16 cellular contexts compared by ENCODE assay signal in genomic region chr1:41319803-41320711, GRCh38. TPM values are rescaled to one million over a fixed set of nuclear protein-coding genes. Genes with fewer than 3 reads are reported as not detected.
DNase-seq lines count a peak whose midpoint lies in the region; ATAC-seq and TF ChIP-seq lines count a peak whose summit lies in the region.
"Had no signal": no experiment of that assay in that cellular context is flagged by ENCODE, and none has a peak within 500 bp of the region (broad histone marks: within the 10 kb centered on the region; RNA-seq: fewer than 3 reads in every experiment).

No MANE protein-coding gene starts in this region.

- peak overlapping the region in 3 of 10 experiments; percentile 2 to 36 (median 19); a peak in 3 of 20 replicates for H3K4me3 ChIP-seq in BLaER1 treated with 17β-estradiol and CSF1 and Interleukin-3, amounts not matched to agents 10 nM and 100 nM
- H3K4me3 ChIP-seq in ovary (no peak overlapping the region), thyroid gland (replicated peaks in 1 of 3) (no peak overlapping the region)
- H3K4me3 ChIP-seq in naive thymus-derived CD4-positive, alpha-beta T cell (ENCODE audit: low read length): no peak overlapping the region
- H3K4me3 ChIP-seq: breast epithelium had no signal

- H3K9ac ChIP-seq in BLaER1 treated with 17β-estradiol and CSF1 and Interleukin-3, amounts not matched to agents 10 nM and 100 nM: peak overlapping the region in 10 of 11 experiments; percentile 16 to 69 (median 47); a peak in 18 of 22 replicates

- H3K4me3 Mint-ChIP-seq in glutamatergic neuron (ENCODE audit: unreplicated experiment): peak overlapping the region; percentile 17
- no peak overlapping the region for H3K4me3 Mint-ChIP-seq in naive thymus-derived CD4-positive, alpha-beta T cell
- H3K4me3 Mint-ChIP-seq: naive thymus-derived CD8-positive, alpha-beta T cell had no signal

- no peaks in the 10 kb centered on the region for H3K36me3 ChIP-seq in BLaER1 treated with 17β-estradiol and CSF1 and Interleukin-3, amounts not matched to agents 10 nM and 100 nM
- H3K36me3 ChIP-seq in ovary: no peaks in the 10 kb centered on the region
- H3K36me3 ChIP-seq in thyroid gland: no peaks in the 10 kb centered on the region
- H3K36me3 ChIP-seq in naive thymus-derived CD4-positive, alpha-beta T cell (ENCODE audit: control insufficient read depth in 2 of 3, insufficient read depth in 3 of 3, low read length in 3 of 3): no peaks in the 10 kb centered on the region
- H3K36me3 ChIP-seq: breast epithelium had no signal

- H3K27ac ChIP-seq in BLaER1 treated with 17β-estradiol and CSF1 and Interleukin-3, amounts not matched to agents 10 nM and 100 nM: peak overlapping the region in 9 of 11 experiments; percentile 37 to 78 (median 67); a peak in 17 of 22 replicates
- H3K27ac ChIP-seq in ovary: peak overlapping the region; percentile 35 to 47
- H3K27ac ChIP-seq in thyroid gland: no peak overlapping the region
- no peak overlapping the region for H3K27ac ChIP-seq in naive thymus-derived CD4-positive, alpha-beta T cell (ENCODE audit: low read depth, low read length)
- H3K27ac ChIP-seq: breast epithelium had no signal

- peaks cover 23% of the 10 kb centered on the region for H3K9me3 Mint-ChIP-seq in glutamatergic neuron (ENCODE audit: unreplicated experiment)
- no peaks in the 10 kb centered on the region for H3K9me3 Mint-ChIP-seq in naive thymus-derived CD4-positive, alpha-beta T cell
- H3K9me3 Mint-ChIP-seq: naive thymus-derived CD8-positive, alpha-beta T cell had no signal

- H3K27me3 Mint-ChIP-seq in glutamatergic neuron (ENCODE audit: unreplicated experiment): peaks cover 6% of the 10 kb centered on the region
- peaks cover 0 to 4% (median 2%) of the 10 kb centered on the region in 5 donors for H3K27me3 Mint-ChIP-seq in naive thymus-derived CD4-positive, alpha-beta T cell

- intact Hi-C loops in ovary (cut with DNase I): no loop called here
- intact Hi-C loops in thyroid gland (cut with DNase I): no loop called here
- intact Hi-C loops in naive thymus-derived CD4-positive, alpha-beta T cell (cut with micrococcal nuclease): loop anchor here in 1 of 2 donors (5.0 kb wide), 1 partner anchor 97 kb away; no protein-coding TSS in a partner anchor

- no peaks in the 10 kb centered on the region for H3K36me3 Mint-ChIP-seq in glutamatergic neuron (ENCODE audit: unreplicated experiment)
- H3K36me3 Mint-ChIP-seq in naive thymus-derived CD4-positive, alpha-beta T cell: no peaks in the 10 kb centered on the region
- H3K36me3 Mint-ChIP-seq: naive thymus-derived CD8-positive, alpha-beta T cell had no signal

- TF ChIP-seq CTCF in glutamatergic neuron (IDR thresholded peaks at IDR 0.05; ENCODE audit: partially characterized antibody, unreplicated experiment) (no peak), ovary (IDR thresholded peaks at IDR 0.05) (no peak), thyroid gland (IDR thresholded peaks at IDR 0.05) (no peak)

- peaks cover 27% of the 10 kb centered on the region for H3K4me1 Mint-ChIP-seq in glutamatergic neuron (ENCODE audit: low read depth, unreplicated experiment)
- no peaks in the 10 kb centered on the region for H3K4me1 Mint-ChIP-seq in naive thymus-derived CD4-positive, alpha-beta T cell
- H3K4me1 Mint-ChIP-seq: naive thymus-derived CD8-positive, alpha-beta T cell had no signal

- H3K27me3 ChIP-seq in BLaER1 treated with 17β-estradiol and CSF1 and Interleukin-3, amounts not matched to agents 10 nM and 100 nM: no peaks in the 10 kb centered on the region
- H3K27me3 ChIP-seq in ovary: no peaks in the 10 kb centered on the region
- H3K27me3 ChIP-seq in thyroid gland: no peaks in the 10 kb centered on the region
- H3K27me3 ChIP-seq in naive thymus-derived CD4-positive, alpha-beta T cell (ENCODE audit: control insufficient read depth in 2 of 2, insufficient read depth in 2 of 2, low read length in 2 of 2): no peaks in the 10 kb centered on the region
- H3K27me3 ChIP-seq: breast epithelium had no signal

- TF ChIP-seq EP300 in ovary (IDR thresholded peaks at IDR 0.05): no peak

- ATAC-seq in naive thymus-derived CD4-positive, alpha-beta T cell: no peak
- ATAC-seq: naive thymus-derived CD8-positive, alpha-beta T cell had no signal

- H4K20me1 ChIP-seq in BLaER1 treated with 17β-estradiol and CSF1 and Interleukin-3, amounts not matched to agents 10 nM and 100 nM: 0 out of 22 replicates have a peak, but pooled peaks cover 0 to 5% (median 0%) of the 10 kb centered on the region in 11 experiments

- H3K27ac Mint-ChIP-seq in glutamatergic neuron (ENCODE audit: unreplicated experiment): peak overlapping the region; percentile 88
- H3K27ac Mint-ChIP-seq in naive thymus-derived CD4-positive, alpha-beta T cell: no peak overlapping the region

- 52 to 64% (median 59%) methylated on average over 12 of the region's 12 CpGs for WGBS in ovary, 3 donors
- WGBS in thyroid gland, 2 donors: 83 to 85% methylated on average over 8 of the region's 12 CpGs

- peak overlapping the region; percentile 70 to 95 (median 84) for H3K4me2 ChIP-seq in BLaER1 treated with 17β-estradiol and CSF1 and Interleukin-3, amounts not matched to agents 10 nM and 100 nM

- DNase-seq in NCI-H82 treated with DMSO at 0.1 percent for 48 hours (lab: John Stamatoyannopoulos, UW; ENCODE audit: unreplicated experiment): peak; percentile 86
- peak; percentile 69 for DNase-seq in glutamatergic neuron
- peak; percentile 37 to 66 (median 57) for DNase-seq in ovary
- DNase-seq in activated T-cell treated with anti-CD3 and anti-CD28 coated beads for 4 hours: no peak
- DNase-seq in NCI-H2196 treated with DMSO at 0.1 percent for 48 hours (lab: John Stamatoyannopoulos, UW; ENCODE audit: unreplicated experiment): no peak
- no peak for DNase-seq in thyroid gland
- no peak for DNase-seq in naive thymus-derived CD4-positive, alpha-beta T cell
- DNase-seq: activated CD4-positive, alpha-beta T cell treated with anti-CD3 and anti-CD28 coated beads, Interleukin-2, amount 50 U/mL, for 1 hour; activated naive CD4-positive, alpha-beta T cell; naive thymus-derived CD8-positive, alpha-beta T cell; NCI-H345; stimulated activated CD4-positive, alpha-beta T cell treated with anti-CD3 and anti-CD28 coated beads, Interleukin-12 subunit alpha, Interleukin-12 subunit beta, amount 100 ng/mL, for 4 hours had no signal

- H3K4me1 ChIP-seq in BLaER1 treated with 17β-estradiol and CSF1 and Interleukin-3, amounts not matched to agents 10 nM and 100 nM: peaks cover 21 to 58% (median 48%) of the 10 kb centered on the region in 10 experiments
- H3K4me1 ChIP-seq in ovary (ENCODE audit: insufficient read depth): peaks cover 11% of the 10 kb centered on the region
- peaks cover 0 to 10% of the 10 kb centered on the region in 2 donors for H3K4me1 ChIP-seq in thyroid gland
- no peaks in the 10 kb centered on the region for H3K4me1 ChIP-seq in naive thymus-derived CD4-positive, alpha-beta T cell (ENCODE audit: control insufficient read depth in 2 of 2, insufficient read depth in 2 of 2, low read length in 2 of 2)
- H3K4me1 ChIP-seq: breast epithelium had no signal

- no peaks in the 10 kb centered on the region for H3K9me3 ChIP-seq in BLaER1 treated with 17β-estradiol and CSF1 and Interleukin-3, amounts not matched to agents 10 nM and 100 nM (replicated peaks in 1 of 11)
- H3K9me3 ChIP-seq in ovary (no peaks in the 10 kb centered on the region), thyroid gland (no peaks in the 10 kb centered on the region)
- H3K9me3 ChIP-seq in naive thymus-derived CD4-positive, alpha-beta T cell (ENCODE audit: control insufficient read depth in 2 of 3, low read length in 3 of 3): no peaks in the 10 kb centered on the region
- H3K9me3 ChIP-seq: breast epithelium had no signal

- CTCF ChIA-PET in naive thymus-derived CD4-positive, alpha-beta T cell (lab: Charles Lee): interaction anchor here (0.7 kb wide), 1 partner anchor 101 kb away, joined by 3 read pairs; no protein-coding TSS in a partner anchor

- TF ChIP-seq POLR2A in ovary (IDR thresholded peaks at IDR 0.05): no peak
- no peak for TF ChIP-seq POLR2A in thyroid gland (IDR thresholded peaks at IDR 0.05)

- POLR2A ChIA-PET in naive thymus-derived CD4-positive, alpha-beta T cell (lab: Charles Lee): no interaction called here

RNA-seq across cellular contexts. Expression of gene FOXO6, which starts 41.2 kb away (rescaled TPM):
- total RNA-seq in glutamatergic neuron (ENCODE audit: unreplicated experiment) (11.7 TPM), ovary (10 to 100 TPM in 4 of 7 donors, 1 to 10 TPM in 3; 3.9 to 18.9 (median 10.3) TPM), thyroid gland (1 to 10 TPM; 1.1 to 4.2 (median 2.6) TPM)
- polyA plus RNA-seq in ovary: 1 to 10 TPM in 1 of 2 donors, under 1 TPM in 1; 0.90 to 1.4 TPM
- 1 to 10 TPM in 1 of 5 experiments, under 1 TPM in 1, not detected in 3; 0.66 to 1.3 TPM for total RNA-seq in naive thymus-derived CD4-positive, alpha-beta T cell
- polyA plus RNA-seq in naive thymus-derived CD4-positive, alpha-beta T cell: not detected
- total RNA-seq: glomerular endothelial cell; T-helper 2 cell treated with Interferon-gamma antibody and Interleukin-4, amounts not matched to agents 100 ng/mL and 5 ng/mL, for 36 hours had no signal
- polyA plus RNA-seq: naive thymus-derived CD8-positive, alpha-beta T cell had no signal

Comparison
In these comparisons a context has a peak if more than half of its experiments do, and no peak if none do; other contexts are left out.
1. H3K27ac ChIP-seq: peak in BLaER1 treated with 17β-estradiol and CSF1 and Interleukin-3, amounts not matched to agents 10 nM and 100 nM (9 of 11) and ovary (2 of 2); none in thyroid gland (0 of 3) and naive thymus-derived CD4-positive, alpha-beta T cell (single experiment).
2. DNase-seq: peak in NCI-H82 treated with DMSO at 0.1 percent for 48 hours (single experiment), glutamatergic neuron (single experiment) and ovary (5 of 5); none in activated T-cell treated with anti-CD3 and anti-CD28 coated beads for 4 hours (single experiment), NCI-H2196 treated with DMSO at 0.1 percent for 48 hours (single experiment), thyroid gland (0 of 2) and naive thymus-derived CD4-positive, alpha-beta T cell (0 of 9).